Comparison of ENCODE assay signal across 1 cellular context in the genomic region with DNA sequence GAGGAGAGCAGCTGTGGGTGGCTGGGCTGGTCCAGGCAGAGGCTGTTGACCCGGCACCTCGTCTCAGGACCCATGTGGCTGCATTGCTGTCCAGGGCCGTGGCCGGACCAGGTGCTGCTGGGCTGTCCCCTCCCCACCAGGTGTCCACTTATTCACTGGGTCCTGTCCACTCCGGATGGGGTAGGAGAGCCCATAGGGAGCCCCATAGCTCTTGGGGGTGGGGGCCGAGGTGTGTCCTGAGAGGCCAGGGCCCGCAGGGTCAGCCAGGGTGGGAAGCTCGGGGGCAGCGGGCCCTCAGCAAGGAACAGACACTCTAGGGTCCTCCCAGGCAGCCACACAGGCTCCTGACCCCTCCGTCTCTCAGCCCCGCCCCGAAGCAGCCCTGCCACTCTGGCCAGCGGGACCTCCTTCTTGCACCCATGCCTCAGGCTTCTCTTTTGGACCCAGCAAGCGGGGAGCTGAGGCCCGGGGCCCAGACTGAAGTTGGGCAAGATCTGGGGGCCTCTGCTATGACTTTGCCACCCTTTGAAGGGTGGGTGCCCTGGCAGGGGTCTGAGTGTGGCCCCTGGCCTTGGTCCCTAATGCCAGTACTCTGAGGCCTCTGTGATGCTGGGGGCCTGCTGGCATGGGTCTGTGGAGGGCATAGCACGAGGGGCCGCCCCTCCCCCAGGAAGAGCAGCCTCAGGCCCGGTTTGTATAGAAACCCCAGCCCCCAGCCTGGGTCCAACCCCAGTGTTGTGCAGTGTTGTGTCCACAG.
TF ChIP-seq lines count a peak whose summit lies in the region.

No MANE protein-coding gene starts in this region.

TF ChIP-seq in HepG2, 621 proteins besides CTCF, POLR2A, EP300 and RAD21 (continued from another document):
- no peak for TF ChIP-seq ZNF337 (CRISPR knock-in tag; IDR thresholded peaks at IDR 0.05; ENCODE audit: borderline replicate concordance, low read depth)
- TF ChIP-seq SPEN (CRISPR knock-in tag; IDR thresholded peaks at IDR 0.05; ENCODE audit: low read depth), result no peak
- no peak for TF ChIP-seq NFE2L1 (CRISPR knock-in tag; IDR thresholded peaks at IDR 0.05; ENCODE audit: borderline replicate concordance)
- TF ChIP-seq ZNF629 (CRISPR knock-in tag; conservative IDR thresholded peaks at IDR 0.05), result no peak
- TF ChIP-seq ZNF720 (CRISPR knock-in tag; IDR thresholded peaks at IDR 0.05), result no peak
- TF ChIP-seq ZNF652 (CRISPR knock-in tag; IDR thresholded peaks at IDR 0.05; ENCODE audit: borderline replicate concordance, low read depth), result no peak
- no peak for TF ChIP-seq ZNF431 (CRISPR knock-in tag; IDR thresholded peaks at IDR 0.05; ENCODE audit: borderline replicate concordance, low read depth)
